Comparison of ENCODE assay signal across 8 cellular contexts in genomic region chr21:32771134-32771523, GRCh38. TPM values are rescaled to one million over a fixed set of nuclear protein-coding genes. Genes with fewer than 3 reads are reported as not detected.
A peak's percentile ranks its signal among the peaks of the same experiment; 100 is the strongest.
DNase-seq lines count a peak whose midpoint lies in the region; ATAC-seq, FAIRE-seq and TF ChIP-seq lines count a peak whose summit lies in the region.

No MANE protein-coding gene starts in this region.

- H3K4me3 Mint-ChIP-seq in natural killer cell treated with Interleukin-12 subunit alpha and Interleukin-12 subunit beta and Interleukin-15 and Interleukin-18, amount 100 ng/mL, for 72 hours = peak overlapping the region; percentile 98

- no peaks in the 10 kb centered on the region for H3K9me3 ChIP-seq in A673 (ENCODE audit: low read depth, low read length, poor library complexity, severe bottlenecking)

- POLR2A ChIA-PET in A673 (lab: Charles Lee; ENCODE audit: low non-redundant PET) = interaction anchor here (0.6 to 0.7 kb wide), 5 partner anchors 49 to 771 kb away, joined by 5 to 13 read pairs (median 12); no protein-coding TSS in a partner anchor

- CTCF ChIA-PET in A673 (lab: Charles Lee) = interaction anchor here (0.6 to 0.8 kb wide), 6 partner anchors 44 to 429 kb away, joined by 4 to 14 read pairs (median 6); no protein-coding TSS in a partner anchor

- H3K9me3 Mint-ChIP-seq in natural killer cell treated with Interleukin-12 subunit alpha and Interleukin-12 subunit beta and Interleukin-15 and Interleukin-18, amount 100 ng/mL, for 72 hours = no peaks in the 10 kb centered on the region

- intact Hi-C loops in A673 (cut with micrococcal nuclease; ENCODE audit: unreplicated experiment) = no loop called here

- H3K27ac ChIP-seq in A673 (ENCODE audit: low read depth, low read length, poor library complexity, severe bottlenecking) (peak overlapping the region; percentile 97), urinary bladder (ENCODE audit: low read depth) (peak overlapping the region; percentile 93)

- TF ChIP-seq CTCF in A673 (conservative IDR thresholded peaks at IDR 0.05; ENCODE audit: low read depth, low read length) = no peak

- FAIRE-seq in GM12891 (lab: Jason Lieb, UNC) = no peak

- peaks cover 25% of the 10 kb centered on the region for H3K36me3 Mint-ChIP-seq in natural killer cell treated with Interleukin-12 subunit alpha and Interleukin-12 subunit beta and Interleukin-15 and Interleukin-18, amount 100 ng/mL, for 72 hours

- H3K27me3 ChIP-seq in A673 (replicated peaks; ENCODE audit: insufficient read depth, low read depth, low read length, poor library complexity) = no peaks in the 10 kb centered on the region

- H3K4me1 ChIP-seq in A673 (ENCODE audit: insufficient read depth, low read length, poor library complexity, severe bottlenecking) (peaks cover 17% of the 10 kb centered on the region), urinary bladder (ENCODE audit: insufficient read depth) (no peaks in the 10 kb centered on the region)

- H3K36me3 ChIP-seq in A673 (ENCODE audit: insufficient read depth, low read length, poor library complexity, severe bottlenecking) (peaks cover 27% of the 10 kb centered on the region), urinary bladder (ENCODE audit: insufficient read depth) (peaks cover 4% of the 10 kb centered on the region)

- no TSS peak for BruUV-seq in A673 (replicated peaks; lab: Mats Ljungman, UMichigan)

- H3K4me1 Mint-ChIP-seq in natural killer cell treated with Interleukin-12 subunit alpha and Interleukin-12 subunit beta and Interleukin-15 and Interleukin-18, amount 100 ng/mL, for 72 hours (ENCODE audit: low read depth in 2 of 2) = peaks cover 41 to 61% of the 10 kb centered on the region in 2 donors

- peaks cover 0 to 3% of the 10 kb centered on the region in 2 donors for H3K27me3 Mint-ChIP-seq in natural killer cell treated with Interleukin-12 subunit alpha and Interleukin-12 subunit beta and Interleukin-15 and Interleukin-18, amount 100 ng/mL, for 72 hours

- H3K27ac Mint-ChIP-seq in natural killer cell treated with Interleukin-12 subunit alpha and Interleukin-12 subunit beta and Interleukin-15 and Interleukin-18, amount 100 ng/mL, for 72 hours = peak overlapping the region; percentile 98 to 99

- peak; percentile 37 for ATAC-seq in HG02763 (IDR thresholded peaks at IDR 0.05; ENCODE audit: unreplicated experiment)
- peak; percentile 65 to 68 for ATAC-seq in natural killer cell treated with Interleukin-12 subunit alpha and Interleukin-12 subunit beta and Interleukin-15 and Interleukin-18, amount 100 ng/mL, for 72 hours

- peak; percentile 56 for DNase-seq in A673 (ENCODE audit: low spot score)
- DNase-seq in GM12891 (ENCODE audit: insufficient read length, low spot score) = peak; percentile 47
- peak; percentile 6 for DNase-seq in NCI-H460 (ENCODE audit: extremely low read depth, low read depth)
- DNase-seq in activated T-cell treated with anti-CD3 and anti-CD28 coated beads for 24 hours (ENCODE audit: low read depth) = peak; percentile 21
- DNase-seq in fibroblast of gingiva (ENCODE audit: low read depth) = peak; percentile 51
- DNase-seq in natural killer cell treated with Interleukin-12 subunit alpha and Interleukin-12 subunit beta and Interleukin-15 and Interleukin-18, amount 100 ng/mL, for 72 hours (ENCODE audit: low spot score) = peak; percentile 69

- 0 out of 2 replicates have a peak, but pooled peaks have one; percentile 19 for TF ChIP-seq POLR2A in GM12891 (IDR thresholded peaks at IDR 0.05; ENCODE audit: low read depth, low read length)

- H3K4me3 ChIP-seq in A673 (ENCODE audit: low read depth, low read length, poor library complexity, severe bottlenecking) = peak overlapping the region; percentile 98
- H3K4me3 ChIP-seq in urinary bladder (ENCODE audit: low read depth, low read length) = peak overlapping the region; percentile 89

- under 1% methylated on average over 48 of the region's 48 CpGs for WGBS in urinary bladder

TF ChIP-seq in GM12891, 5 proteins besides CTCF, POLR2A, EP300 and RAD21:
- no peak for TF ChIP-seq POU2F2 (IDR thresholded peaks at IDR 0.05; ENCODE audit: low read depth, low read length)
- 0 out of 2 replicates have a peak, but pooled peaks have one; percentile 43 for TF ChIP-seq POLR2AphosphoS5 (IDR thresholded peaks at IDR 0.05; ENCODE audit: low read depth, low read length)
TF ChIP-seq in GM12891: peak in this region for 1.

RNA-seq across cellular contexts. Expression of gene PAXBP1, which starts 0.4 kb away (rescaled TPM):
- total RNA-seq in A673 (2021) = 71.0 and 74.9 TPM in 2 replicates
- polyA plus RNA-seq in GM12891 (2012; ENCODE audit: low read depth, missing spikeins) = 19.3 TPM
- 27.0 and 34.3 TPM in 2 replicates for total RNA-seq in NCI-H460 (2014; rRNA removed; shearing (Covaris generic))
- 77.8 and 116 TPM in 2 replicates for polyA plus RNA-seq in NCI-H460 (2014; cell fraction: nucleus; rRNA removed)
- 10 to 100 TPM; 41.2 to 75.5 TPM for total RNA-seq in natural killer cell treated with Interleukin-12 subunit alpha and Interleukin-12 subunit beta and Interleukin-15 and Interleukin-18, amount 100 ng/mL, for 72 hours
- 95.3 TPM for total RNA-seq in urinary bladder
- polyA plus RNA-seq in urinary bladder = 21.2 TPM

RNA-seq across cellular contexts. Expression of gene SYNJ1, which starts 43.3 kb away (rescaled TPM):
- total RNA-seq in A673 (2021) (16.9 and 17.1 TPM in 2 replicates), urinary bladder (11.1 TPM)
- polyA plus RNA-seq in GM12891 (2012; ENCODE audit: low read depth, missing spikeins) = 1.7 TPM
- total RNA-seq in NCI-H460 (2014; rRNA removed; shearing (Covaris generic)) = 1.7 and 2.9 TPM in 2 replicates
- polyA plus RNA-seq in NCI-H460 (2014; cell fraction: nucleus; rRNA removed) = 1.6 and 2.7 TPM in 2 replicates
- 10 to 100 TPM; 15.4 to 17.4 TPM for total RNA-seq in natural killer cell treated with Interleukin-12 subunit alpha and Interleukin-12 subunit beta and Interleukin-15 and Interleukin-18, amount 100 ng/mL, for 72 hours
- polyA plus RNA-seq in urinary bladder = 7.3 TPM

Comparison
In these comparisons a context has a peak if more than half of its experiments do, and no peak if none do; other contexts are left out.
1. Peak in every context shown above with its lines: DNase-seq, ATAC-seq, H3K4me3 ChIP-seq and H3K27ac ChIP-seq.
2. DNase-seq: peak in every context shown above with its lines; median percentile 69 in natural killer cell treated with Interleukin-12 subunit alpha and Interleukin-12 subunit beta and Interleukin-15 and Interleukin-18, amount 100 ng/mL, for 72 hours; 56 in A673; 51 in fibroblast of gingiva; 47 in GM12891; 21 in activated T-cell treated with anti-CD3 and anti-CD28 coated beads for 24 hours; 6 in NCI-H460.